ENCODE assay signal across 23 cellular contexts in the genomic region with DNA sequence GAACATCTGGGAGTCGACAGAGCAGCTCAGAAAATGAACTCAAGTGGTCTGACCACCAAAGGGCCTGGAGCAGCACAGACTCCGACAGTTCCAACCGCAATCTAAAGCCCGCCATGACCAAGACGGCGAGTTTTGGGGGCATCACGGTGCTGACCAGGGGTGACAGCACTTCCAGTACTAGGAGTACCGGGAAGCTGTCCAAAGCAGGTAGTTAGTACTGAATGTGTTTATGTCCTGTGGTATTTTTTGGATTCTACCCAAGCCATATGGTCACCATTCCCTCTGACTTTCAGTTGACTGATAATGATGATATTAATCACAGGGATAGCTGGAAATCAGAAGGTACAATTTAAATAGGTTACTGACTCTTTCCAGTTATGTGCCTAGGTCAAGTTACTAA.
"Had no signal": no experiment of that assay in that cellular context is flagged by ENCODE, and none has a peak within 500 bp of the region (broad histone marks: within the 10 kb centered on the region; RNA-seq: fewer than 3 reads in every experiment).

No MANE protein-coding gene starts in this region.

- ATAC-seq: activated CD4-positive, CD25-positive, alpha-beta regulatory T cell treated with anti-CD3 and anti-CD28 coated beads, Interleukin-2, amount 50 U/mL, for 24 hours; activated CD8-positive, alpha-beta T cell treated with anti-CD3 and anti-CD28 coated beads, Interleukin-2, amount 10 ng/mL, durations not matched to agents 7 days and 5 days had no signal

- H3K4me3 ChIP-seq: adrenal gland, coronary artery, SJCRH30 had no signal

- DNase-seq: activated CD4-positive, alpha-beta T cell treated with anti-CD3 and anti-CD28 coated beads for 48 hours; activated CD4-positive, alpha-beta T cell treated with anti-CD3 and anti-CD28 coated beads, Interleukin-2, amount 50 U/mL, for 4 hours; activated CD8-positive, alpha-beta memory T cell treated with anti-CD3 and anti-CD28 coated beads, Interleukin-2, amount 50 U/mL, for 48 hours; activated CD8-positive, alpha-beta T cell treated with anti-CD3 and anti-CD28 coated beads, Interleukin-2, amount 10 ng/mL, durations not matched to agents 7 days and 5 days; activated naive CD4-positive, alpha-beta T cell treated with anti-CD3 and anti-CD28 coated beads, Interleukin-2, amount 50 U/mL, for 16 hours; activated naive CD8-positive, alpha-beta T cell treated with anti-CD3 and anti-CD28 coated beads, Interleukin-2, amount 10 ng/mL, durations not matched to agents 7 days and 5 days; activated T-cell treated with anti-CD3 and anti-CD28 coated beads, Interleukin-2, amount 50 U/mL, for 1 hour; adrenal gland; anterior cingulate cortex; Karpas-422; NCI-H1048; NCI-H146; NCI-H1930; NCI-H2171; NCI-H2227 treated with DMSO at 0.1 percent for 48 hours; NCI-H446 treated with DMSO at 0.1 percent for 48 hours; NCI-H524 treated with DMSO at 0.1 percent for 48 hours; NCI-H748 treated with DMSO at 0.1 percent for 48 hours; Right ventricle myocardium superior; RPMI8226; SJCRH30 had no signal
